In genomic region chr2:230828272-230828961, GRCh38 we compare ENCODE assay signal across 9 cellular contexts. TPM values are rescaled to one million over a fixed set of nuclear protein-coding genes. Genes with fewer than 3 reads are reported as not detected.
DNase-seq lines count a peak whose midpoint lies in the region; ATAC-seq and TF ChIP-seq lines count a peak whose summit lies in the region.
"Had no signal": no experiment of that assay in that cellular context is flagged by ENCODE, and none has a peak within 500 bp of the region (broad histone marks: within the 10 kb centered on the region; RNA-seq: fewer than 3 reads in every experiment).

No MANE protein-coding gene starts in this region.

- H3K36me3 Mint-ChIP-seq in natural killer cell = no peaks in the 10 kb centered on the region

- TF ChIP-seq CTCF in astrocyte of the cerebellum (IDR thresholded peaks at IDR 0.05; ENCODE audit: low read depth, low read length, missing control alignments) = no peak
- TF ChIP-seq CTCF in natural killer cell (IDR thresholded peaks at IDR 0.05) = no peak

- H3K4me1 Mint-ChIP-seq in natural killer cell = peaks cover 7 to 14% of the 10 kb centered on the region in 2 donors

- in situ Hi-C loops in astrocyte of the cerebellum (cut with HindIII; ENCODE audit: low sequenced_read_pairs) = no loop called here

- peak overlapping the region; percentile 74 for H3K4me3 Mint-ChIP-seq in natural killer cell

- H3K27ac Mint-ChIP-seq in natural killer cell = no peak overlapping the region

- H3K27me3 Mint-ChIP-seq in natural killer cell (ENCODE audit: low read depth in 2 of 2) = peaks cover 48 to 57% of the 10 kb centered on the region in 2 donors

- ATAC-seq in GM21786 (IDR thresholded peaks at IDR 0.05; ENCODE audit: unreplicated experiment) = peak; percentile 64
- peak; percentile 18 to 65 (median 49) for ATAC-seq in natural killer cell

- H3K4me3 ChIP-seq in astrocyte of the cerebellum (ENCODE audit: low read depth, low read length) = peak overlapping the region; percentile 25

- no peaks in the 10 kb centered on the region for H3K9me3 Mint-ChIP-seq in natural killer cell

- intact Hi-C loops in natural killer cell (cut with micrococcal nuclease) = no loop called here

- DNase-seq in COLO668 (lab: John Stamatoyannopoulos, UW; ENCODE audit: unreplicated experiment) (peak; percentile 36), astrocyte of the cerebellum (ENCODE audit: low read depth) (no peak), natural killer cell (no peak), NCI-H1694 treated with DMSO at 0.1 percent for 48 hours (lab: John Stamatoyannopoulos, UW) (no peak), NCI-H2107 treated with DMSO at 0.1 percent for 48 hours (lab: John Stamatoyannopoulos, UW; ENCODE audit: unreplicated experiment) (no peak), dermis blood vessel endothelial cell (no peak), cerebellum (ENCODE audit: low spot score) (no peak)
- DNase-seq: NCI-H2107 had no signal

RNA-seq across cellular contexts. Expression of gene ITM2C, which starts 36.3 kb away (rescaled TPM):
- total RNA-seq in natural killer cell (10 to 100 TPM in 1 of 3 donors, 1 to 10 TPM in 2; 4.7 to 36.3 (median 5.1) TPM), dermis blood vessel endothelial cell (38.7 and 69.9 TPM in 2 replicates), cerebellum (70.3 TPM)
